In genomic region chr11:16382177-16382576, GRCh38 we compare ENCODE assay signal across 19 cellular contexts.
"Had no signal": no experiment of that assay in that cellular context is flagged by ENCODE, and none has a peak within 500 bp of the region (broad histone marks: within the 10 kb centered on the region; RNA-seq: fewer than 3 reads in every experiment).

No MANE protein-coding gene starts in this region.

- H3K9me3 ChIP-seq: MG63 had no signal

- DNase-seq: Karpas-422, KG1, MG63, NCI-H1092, NCI-H1105 treated with DMSO at 0.1 percent for 48 hours, NCI-H1417 treated with DMSO at 0.1 percent for 48 hours, NCI-H146, NCI-H1694 treated with DMSO at 0.1 percent for 48 hours, NCI-H1930, NCI-H2081, NCI-H2107, NCI-H2227 treated with DMSO at 0.1 percent for 48 hours, NCI-H524, NCI-H69, NCI-H774, Right ventricle myocardium superior, RPMI8226, SIG-M5 had no signal

- H3K4me3 ChIP-seq: MG63 had no signal

- H3K27ac ChIP-seq: HL-60 had no signal

- H3K27me3 ChIP-seq: MG63 had no signal

- H3K36me3 ChIP-seq: MG63 had no signal
